ENCODE assay signal across 14 cellular contexts in genomic region chr3:49386056-49386756, GRCh38. TPM values are rescaled to one million over a fixed set of nuclear protein-coding genes. Genes with fewer than 3 reads are reported as not detected.
DNase-seq lines count a peak whose midpoint lies in the region; ATAC-seq lines count a peak whose summit lies in the region.
"Had no signal": no experiment of that assay in that cellular context is flagged by ENCODE, and none has a peak within 500 bp of the region (broad histone marks: within the 10 kb centered on the region; RNA-seq: fewer than 3 reads in every experiment).

No MANE protein-coding gene starts in this region.

- H3K18ac ChIP-seq in neuronal stem cell (ENCODE audit: low read length): no peak overlapping the region

- no peaks in the 10 kb centered on the region for H3K27me3 ChIP-seq in neuronal stem cell (ENCODE audit: control insufficient read depth in 3 of 3, insufficient read depth in 3 of 3, low read depth in 1 of 3, low read length in 3 of 3)
- H3K27me3 ChIP-seq: esophagus muscularis mucosa, tibial nerve had no signal

- no peak for DNase-seq in stimulated activated naive CD8-positive, alpha-beta T cell treated with anti-CD3 and anti-CD28 coated beads, Interleukin-15, Interleukin-2, amounts not matched to agents 100 U/mL and 50 U/mL, for 24 hours
- DNase-seq in immature natural killer cell (no peak), neuronal stem cell (ENCODE audit: low spot score) (no peak)
- no peak for DNase-seq in NK-92 treated with Interleukin-12 subunit alpha and Interleukin-12 subunit beta, amount 100 ng/mL, for 24 hours (lab: John Stamatoyannopoulos, UW)
- DNase-seq in T-helper 2 cell treated with Interferon-gamma antibody and Interleukin-4, amounts not matched to agents 5 μg/mL and 100 μg/mL, for 36 hours (ENCODE audit: low spot score): no peak
- DNase-seq: GDM1; H9; NCI-H446 treated with DMSO at 0.1 percent for 48 hours; stimulated activated CD4-positive, alpha-beta T cell treated with anti-CD3 and anti-CD28 coated beads, Interleukin-4, amount 100 ng/mL, for 1 hour had no signal

- no peaks in the 10 kb centered on the region for H3K4me1 ChIP-seq in neuronal stem cell (ENCODE audit: control insufficient read depth in 2 of 2, insufficient read depth in 1 of 2, low read depth in 1 of 2, low read length in 2 of 2)

- no CpG with 5 or more reads among the region's 11 CpGs for WGBS in neuronal stem cell (ENCODE audit: extremely low coverage in 2 of 2, insufficient read length in 2 of 2, insufficient replicate concordance in 1 of 2), 2 donors

- H2BK5ac ChIP-seq in neuronal stem cell (ENCODE audit: low read length): no peak overlapping the region

- H2AFZ ChIP-seq in neuronal stem cell (ENCODE audit: low read length): no peak overlapping the region

- H2BK15ac ChIP-seq in neuronal stem cell (ENCODE audit: low read length): no peak overlapping the region

- no peak overlapping the region for H3K27ac ChIP-seq in neuronal stem cell (replicated peaks; ENCODE audit: low read length)

- no peak overlapping the region for H4K91ac ChIP-seq in neuronal stem cell (ENCODE audit: low read depth, low read length, poor library complexity)

- no peak overlapping the region for H3K23ac ChIP-seq in neuronal stem cell (ENCODE audit: low read depth, low read length, poor library complexity)

- no peak overlapping the region for H3K4me2 ChIP-seq in neuronal stem cell (ENCODE audit: insufficient read depth, low read length, poor library complexity, severe bottlenecking)

- ATAC-seq in stimulated activated naive CD8-positive, alpha-beta T cell treated with anti-CD3 and anti-CD28 coated beads, Interleukin-15, Interleukin-2, amounts not matched to agents 100 U/mL and 50 U/mL, for 24 hours: no peak
- ATAC-seq: SK-N-SH treated with all-trans-retinoic acid at 6 μM for 48 hours had no signal

- H3K9me3 ChIP-seq in neuronal stem cell (replicated peaks in 1 of 2; ENCODE audit: control insufficient read depth in 2 of 2, insufficient read depth in 1 of 2, low read depth in 1 of 2, low read length in 2 of 2): peaks cover 0 to 8% of the 10 kb centered on the region in 2 donors
- H3K9me3 ChIP-seq: esophagus muscularis mucosa, tibial nerve had no signal

- no peak overlapping the region for H3K4me3 ChIP-seq in neuronal stem cell (ENCODE audit: low read length in 2 of 2)
- H3K4me3 ChIP-seq: esophagus muscularis mucosa, tibial nerve had no signal

- H2BK120ac ChIP-seq in neuronal stem cell (ENCODE audit: low read depth, low read length): no peak overlapping the region

- H2AK5ac ChIP-seq in neuronal stem cell (ENCODE audit: low read depth, low read length): no peak overlapping the region

- H3K36me3 Mint-ChIP-seq in stimulated activated naive CD8-positive, alpha-beta T cell treated with anti-CD3 and anti-CD28 coated beads, Interleukin-15, Interleukin-2, amounts not matched to agents 100 ng/mL and 50 ng/mL, for 24 hours (ENCODE audit: low read depth): peaks cover 34% of the 10 kb centered on the region
- H3K36me3 Mint-ChIP-seq in immature natural killer cell: no peaks in the 10 kb centered on the region
- H3K36me3 Mint-ChIP-seq in T-helper 2 cell treated with Interferon-gamma antibody and Interleukin-4, amounts not matched to agents 5 μg/mL and 100 μg/mL, for 36 hours (ENCODE audit: low read depth): peaks cover 24% of the 10 kb centered on the region

- peaks cover 0 to 30% of the 10 kb centered on the region in 2 donors for H3K36me3 ChIP-seq in neuronal stem cell (replicated peaks in 1 of 2; ENCODE audit: control insufficient read depth in 2 of 2, insufficient read depth in 2 of 2, low read length in 2 of 2)
- H3K36me3 ChIP-seq: esophagus muscularis mucosa had no signal

- no peak overlapping the region for H3K4ac ChIP-seq in neuronal stem cell (ENCODE audit: low read length)

- H3K9me3 Mint-ChIP-seq in stimulated activated naive CD8-positive, alpha-beta T cell treated with anti-CD3 and anti-CD28 coated beads, Interleukin-15, Interleukin-2, amounts not matched to agents 100 ng/mL and 50 ng/mL, for 24 hours: no peaks in the 10 kb centered on the region
- no peaks in the 10 kb centered on the region for H3K9me3 Mint-ChIP-seq in immature natural killer cell
- H3K9me3 Mint-ChIP-seq in T-helper 2 cell treated with Interferon-gamma antibody and Interleukin-4, amounts not matched to agents 5 μg/mL and 100 μg/mL, for 36 hours: no peaks in the 10 kb centered on the region
- H3K9me3 Mint-ChIP-seq: brain, H9 had no signal

- H3K79me1 ChIP-seq in neuronal stem cell (ENCODE audit: low read depth, low read length): peaks cover 2% of the 10 kb centered on the region

- peak overlapping the region; percentile 38 for H3K27ac Mint-ChIP-seq in stimulated activated naive CD8-positive, alpha-beta T cell treated with anti-CD3 and anti-CD28 coated beads, Interleukin-15, Interleukin-2, amounts not matched to agents 100 ng/mL and 50 ng/mL, for 24 hours
- H3K27ac Mint-ChIP-seq in immature natural killer cell: peak overlapping the region; percentile 62 to 88 (median 74)
- no peak overlapping the region for H3K27ac Mint-ChIP-seq in T-helper 2 cell treated with Interferon-gamma antibody and Interleukin-4, amounts not matched to agents 5 μg/mL and 100 μg/mL, for 36 hours

- peaks cover 64% of the 10 kb centered on the region for H3K4me1 Mint-ChIP-seq in stimulated activated naive CD8-positive, alpha-beta T cell treated with anti-CD3 and anti-CD28 coated beads, Interleukin-15, Interleukin-2, amounts not matched to agents 100 ng/mL and 50 ng/mL, for 24 hours (ENCODE audit: low read depth)
- H3K4me1 Mint-ChIP-seq in immature natural killer cell: peaks cover 73 to 75% of the 10 kb centered on the region in 2 donors
- H3K4me1 Mint-ChIP-seq in T-helper 2 cell treated with Interferon-gamma antibody and Interleukin-4, amounts not matched to agents 5 μg/mL and 100 μg/mL, for 36 hours (ENCODE audit: low read depth): peaks cover 11% of the 10 kb centered on the region
- H3K4me1 Mint-ChIP-seq: H9 had no signal

- no peaks in the 10 kb centered on the region for H3K27me3 Mint-ChIP-seq in stimulated activated naive CD8-positive, alpha-beta T cell treated with anti-CD3 and anti-CD28 coated beads, Interleukin-15, Interleukin-2, amounts not matched to agents 100 ng/mL and 50 ng/mL, for 24 hours
- H3K27me3 Mint-ChIP-seq in immature natural killer cell (ENCODE audit: low read depth in 3 of 3): peaks cover 0 to 1% (median 0%) of the 10 kb centered on the region in 3 donors
- no peaks in the 10 kb centered on the region for H3K27me3 Mint-ChIP-seq in T-helper 2 cell treated with Interferon-gamma antibody and Interleukin-4, amounts not matched to agents 5 μg/mL and 100 μg/mL, for 36 hours (ENCODE audit: low read depth)
- H3K27me3 Mint-ChIP-seq: brain had no signal

- no peak overlapping the region for H4K8ac ChIP-seq in neuronal stem cell (ENCODE audit: low read depth, low read length)

- H3K14ac ChIP-seq in neuronal stem cell (ENCODE audit: low read length): no peak overlapping the region

- H3K4me3 Mint-ChIP-seq in stimulated activated naive CD8-positive, alpha-beta T cell treated with anti-CD3 and anti-CD28 coated beads, Interleukin-15, Interleukin-2, amounts not matched to agents 100 ng/mL and 50 ng/mL, for 24 hours: no peak overlapping the region
- peak overlapping the region; percentile 9 to 66 (median 49) for H3K4me3 Mint-ChIP-seq in immature natural killer cell
- no peak overlapping the region for H3K4me3 Mint-ChIP-seq in T-helper 2 cell treated with Interferon-gamma antibody and Interleukin-4, amounts not matched to agents 5 μg/mL and 100 μg/mL, for 36 hours
- H3K4me3 Mint-ChIP-seq: brain, H9 had no signal

- H3K9ac ChIP-seq in neuronal stem cell (ENCODE audit: low read depth, low read length, poor library complexity): no peak overlapping the region

- H2BK12ac ChIP-seq in neuronal stem cell (ENCODE audit: low read length): no peak overlapping the region

RNA-seq across cellular contexts. Expression of gene RHOA, which starts 25.6 kb away (rescaled TPM):
- polyA plus RNA-seq in immature natural killer cell: 1,000 to 10,000 TPM in 1 of 3 donors, 100 to 1,000 TPM in 2; 863 to 1,056 (median 891) TPM
- polyA plus RNA-seq in neuronal stem cell (2013, experiment 1 of 2): 432 TPM
- 436 TPM for polyA plus RNA-seq in neuronal stem cell (2013, experiment 2 of 2)

RNA-seq across cellular contexts. Expression of gene TCTA, which starts 26.0 kb away (rescaled TPM):
- polyA plus RNA-seq in immature natural killer cell: 10 to 100 TPM; 57.3 to 86.2 (median 62.6) TPM
- 2.6 TPM for polyA plus RNA-seq in neuronal stem cell (2013, experiment 1 of 2)
- 2.8 TPM for polyA plus RNA-seq in neuronal stem cell (2013, experiment 2 of 2)

RNA-seq across cellular contexts. Expression of gene GPX1, which starts 28.1 kb away (rescaled TPM):
- 100 to 1,000 TPM; 127 to 194 (median 131) TPM for polyA plus RNA-seq in immature natural killer cell
- polyA plus RNA-seq in neuronal stem cell (2013, experiment 1 of 2): 175 TPM
- polyA plus RNA-seq in neuronal stem cell (2013, experiment 2 of 2): 169 TPM

RNA-seq across cellular contexts. Expression of gene AMT, which starts 36.1 kb away (rescaled TPM):
- polyA plus RNA-seq in immature natural killer cell: 1 to 10 TPM; 2.9 to 8.2 (median 4.8) TPM
- 21.6 TPM for polyA plus RNA-seq in neuronal stem cell (2013, experiment 1 of 2)
- polyA plus RNA-seq in neuronal stem cell (2013, experiment 2 of 2): 22.1 TPM

RNA-seq across cellular contexts. Expression of gene NICN1, which starts 42.9 kb away (rescaled TPM):
- polyA plus RNA-seq in immature natural killer cell: 10 to 100 TPM in 1 of 3 donors, 1 to 10 TPM in 2; 3.2 to 11.9 (median 4.2) TPM
- polyA plus RNA-seq in neuronal stem cell (2013, experiment 1 of 2): 14.9 TPM
- polyA plus RNA-seq in neuronal stem cell (2013, experiment 2 of 2): 12.4 TPM

Comparison
In these comparisons a context has a peak if more than half of its experiments do, and no peak if none do; other contexts are left out.
1. H3K4me3 Mint-ChIP-seq: peak in immature natural killer cell (5 of 5); none in stimulated activated naive CD8-positive, alpha-beta T cell treated with anti-CD3 and anti-CD28 coated beads, Interleukin-15, Interleukin-2, amounts not matched to agents 100 ng/mL and 50 ng/mL, for 24 hours (single experiment) and T-helper 2 cell treated with Interferon-gamma antibody and Interleukin-4, amounts not matched to agents 5 μg/mL and 100 μg/mL, for 36 hours (single experiment).